ENCODE assay signal across 8 cellular contexts in the genomic region with DNA sequence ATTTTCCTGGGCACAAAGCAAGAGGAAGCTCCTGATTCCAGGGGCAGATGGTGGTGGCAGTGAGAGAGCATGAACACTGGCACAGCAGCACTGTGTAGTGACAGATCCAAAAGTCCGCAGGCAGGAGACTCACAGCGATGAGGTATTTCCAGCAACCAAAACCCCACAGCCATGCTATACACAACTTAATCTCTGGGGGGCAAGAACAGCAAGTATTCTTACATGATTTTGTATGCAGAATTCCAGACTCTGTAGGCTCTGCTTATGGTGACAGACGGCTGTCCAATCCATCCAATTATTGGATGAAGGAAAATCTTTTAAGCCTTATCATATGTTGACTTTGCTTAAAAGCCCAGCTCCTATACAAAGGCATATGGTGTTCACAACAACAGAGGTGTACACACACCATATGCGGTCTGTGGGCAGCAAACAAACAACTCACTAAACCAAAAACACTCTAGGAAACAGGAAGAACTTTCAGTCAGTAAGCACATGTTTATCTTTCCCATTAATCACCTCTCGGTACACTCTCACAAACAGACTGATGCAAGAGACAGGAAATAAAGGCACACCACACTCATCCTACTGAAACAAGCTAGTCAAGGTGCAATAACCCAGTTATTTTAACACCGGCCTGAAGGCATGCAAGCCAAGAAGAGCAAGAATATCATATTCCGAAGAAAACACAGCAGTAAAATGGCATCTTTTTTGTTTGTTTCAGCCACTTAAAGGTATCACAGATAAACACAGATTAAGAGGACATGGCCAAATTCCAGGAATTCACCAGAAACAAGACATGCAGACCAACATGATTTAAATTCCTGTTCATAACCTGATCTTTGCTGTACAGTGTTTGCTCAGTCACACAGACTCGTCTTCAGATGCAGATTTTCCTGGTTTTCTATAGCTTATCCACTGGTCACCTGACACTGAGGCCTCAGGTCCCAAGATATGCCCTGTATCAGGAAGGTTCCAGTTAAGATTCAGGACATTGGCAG. TPM values are rescaled to one million over a fixed set of nuclear protein-coding genes. Genes with fewer than 3 reads are reported as not detected.
DNase-seq lines count a peak whose midpoint lies in the region; ATAC-seq lines count a peak whose summit lies in the region.

No MANE protein-coding gene starts in this region.

- H3K27ac Mint-ChIP-seq in activated naive CD4-positive, alpha-beta T cell treated with anti-CD3 and anti-CD28 coated beads, Interleukin-2, amount 50 U/mL, for 72 hours = peak overlapping the region in 1 of 2 donors; percentile 85

- H3K36me3 Mint-ChIP-seq in activated naive CD4-positive, alpha-beta T cell treated with anti-CD3 and anti-CD28 coated beads, Interleukin-2, amount 50 U/mL, for 72 hours = no peaks in the 10 kb centered on the region

- intact Hi-C loops in head of caudate nucleus (cut with DNase I) = no loop called here

- no peaks in the 10 kb centered on the region for H3K9me3 Mint-ChIP-seq in activated naive CD4-positive, alpha-beta T cell treated with anti-CD3 and anti-CD28 coated beads, Interleukin-2, amount 50 U/mL, for 72 hours

- ATAC-seq in activated CD4-positive, CD25-positive, alpha-beta regulatory T cell treated with anti-CD3 and anti-CD28 coated beads, Interleukin-2, amount 50 U/mL, for 24 hours = peak; percentile 44 to 81
- peak; percentile 50 for ATAC-seq in HG02759 (IDR thresholded peaks at IDR 0.05; ENCODE audit: unreplicated experiment)
- peak; percentile 78 to 94 for ATAC-seq in activated naive CD4-positive, alpha-beta T cell treated with anti-CD3 and anti-CD28 coated beads, Interleukin-2, amount 50 U/mL, for 72 hours

- no peak for DNase-seq in activated CD4-positive, CD25-positive, alpha-beta regulatory T cell treated with anti-CD3 and anti-CD28 coated beads, Interleukin-2, amount 50 U/mL, for 72 hours
- peak; percentile 99 to 100 for DNase-seq in NCI-H524 (lab: John Stamatoyannopoulos, UW)
- peak in 1 of 2 donors; percentile 31 for DNase-seq in activated naive CD4-positive, alpha-beta T cell treated with anti-CD3 and anti-CD28 coated beads, Interleukin-2, amount 50 U/mL, for 72 hours (ENCODE audit: low spot score in 2 of 2)
- DNase-seq in kidney tubule cell (ENCODE audit: low spot score) = peak; percentile 76
- DNase-seq in head of caudate nucleus = no peak
- no peak for DNase-seq in nucleus accumbens (lab: John Stamatoyannopoulos, UW)

RNA-seq across cellular contexts. Expression of a gene that starts 47.8 kb away (rescaled TPM):
- total RNA-seq in activated naive CD4-positive, alpha-beta T cell treated with anti-CD3 and anti-CD28 coated beads, Interleukin-2, amount 50 U/mL, for 72 hours = 10 to 100 TPM; 23.7 to 24.1 TPM

Comparison
In these comparisons a context has a peak if more than half of its experiments do, and no peak if none do; other contexts are left out.
1. DNase-seq: peak in NCI-H524 (2 of 2) and kidney tubule cell (single experiment); none in activated CD4-positive, CD25-positive, alpha-beta regulatory T cell treated with anti-CD3 and anti-CD28 coated beads, Interleukin-2, amount 50 U/mL, for 72 hours (single experiment), head of caudate nucleus (0 of 42) and nucleus accumbens (0 of 56).
2. Peak in every context shown above with its lines, with median percentiles within 50 percentile points of each other: ATAC-seq.